ENCODE assay signal across 8 cellular contexts in the genomic region with DNA sequence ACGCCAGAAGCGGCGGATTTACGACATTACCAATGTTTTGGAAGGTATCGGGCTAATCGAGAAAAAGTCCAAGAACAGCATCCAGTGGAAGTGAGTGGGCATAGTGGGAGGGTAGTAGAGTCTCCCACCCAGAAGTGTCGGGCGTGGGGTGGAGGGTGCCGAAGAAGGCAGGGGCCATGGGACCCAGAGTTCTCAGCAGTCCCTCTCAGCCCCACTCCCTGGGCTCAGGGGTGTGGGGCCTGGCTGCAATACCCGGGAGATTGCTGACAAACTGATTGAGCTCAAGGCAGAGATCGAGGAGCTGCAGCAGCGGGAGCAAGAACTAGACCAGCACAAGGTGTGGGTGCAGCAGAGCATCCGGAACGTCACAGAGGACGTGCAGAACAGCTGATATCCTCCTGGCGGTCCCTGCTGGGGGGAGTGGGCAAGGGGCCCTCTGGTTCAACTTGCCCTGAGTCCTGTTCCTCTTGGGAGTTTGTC. TPM values are rescaled to one million over a fixed set of nuclear protein-coding genes. Genes with fewer than 3 reads are reported as not detected.
DNase-seq lines count a peak whose midpoint lies in the region; ATAC-seq, FAIRE-seq and TF ChIP-seq lines count a peak whose summit lies in the region.

No MANE protein-coding gene starts in this region.

- TF ChIP-seq CTCF in A549 (IDR thresholded peaks at IDR 0.05) (no peak), mammary epithelial cell (conservative IDR thresholded peaks at IDR 0.05 in 1 of 2, IDR thresholded peaks at IDR 0.05 in 1 of 2; ENCODE audit: extremely low read depth in 1 of 2, insufficient read depth in 1 of 2, low read depth in 1 of 2, low read length in 2 of 2) (no peak), D721Med (IDR thresholded peaks at IDR 0.05; ENCODE audit: insufficient read depth, missing control alignments) (no peak)

- H4K20me1 ChIP-seq in mammary epithelial cell (ENCODE audit: insufficient read depth, low read length), result no peaks in the 10 kb centered on the region

- CTCF ChIA-PET in A549 (lab: Yijun Ruan, JAX), result interaction anchor here (0.6 to 10.3 kb wide), 8 partner anchors 7 to 274 kb away, joined by 3 to 105 read pairs (median 4); no protein-coding TSS in a partner anchor
- CTCF ChIA-PET in mammary epithelial cell (lab: Charles Lee; ENCODE audit: low non-redundant PET), result interaction anchor here (0.6 kb wide), 2 partner anchors 51 to 87 kb away, joined by 3 to 9 read pairs; no protein-coding TSS in a partner anchor

- WGBS in A549 (ENCODE audit: missing lambda C conversion rate), result 7% methylated on average over 16 of the region's 16 CpGs
- 36% methylated on average over 6 of the region's 16 CpGs for WGBS in mammary epithelial cell (ENCODE audit: low coverage, missing lambda C conversion rate)

- no peak for TF ChIP-seq EP300 in A549 (IDR thresholded peaks at IDR 0.05)

- H3K9me3 ChIP-seq in A549, result no peaks in the 10 kb centered on the region
- no peaks in the 10 kb centered on the region for H3K9me3 ChIP-seq in mammary epithelial cell (replicated peaks; ENCODE audit: insufficient read depth, low read length)
- no peaks in the 10 kb centered on the region for H3K9me3 ChIP-seq in mononuclear cell (ENCODE audit: low read depth, low read length)

- H3K27ac ChIP-seq in A549 (peak overlapping the region; percentile 97), mammary epithelial cell (ENCODE audit: insufficient read depth, low read depth, low read length) (peak overlapping the region; percentile 50)

- in situ Hi-C loops in mammary epithelial cell (cut with MboI; ENCODE audit: low sequenced_read_pairs in 2 of 2), result no loop called here

- TF ChIP-seq POLR2A in A549 (IDR thresholded peaks at IDR 0.05; ENCODE audit: low read length), result no peak

- no TSS peak for BruUV-seq in mammary epithelial cell (replicated peaks; lab: Mats Ljungman, UMichigan)

- POLR2A ChIA-PET in A549 (lab: Yijun Ruan, JAX), result interaction anchor here (0.8 to 1.8 kb wide), 2 partner anchors 34 to 51 kb away, joined by 3 to 6 read pairs; partner anchors contain the start of gene TMEM208

- H3K4me3 ChIP-seq in A549 (peak overlapping the region; percentile 95), mammary epithelial cell (replicated peaks in 1 of 3; ENCODE audit: insufficient read depth in 1 of 3, low read depth in 2 of 3, low read length in 3 of 3) (peak overlapping the region; percentile 77 to 97 (median 89)), mononuclear cell (ENCODE audit: low read length) (peak overlapping the region; percentile 96)

- ATAC-seq in A549 (no peak), HG03439 (IDR thresholded peaks at IDR 0.05; ENCODE audit: unreplicated experiment) (peak; percentile 6)

- peaks cover 34% of the 10 kb centered on the region for H3K36me3 ChIP-seq in mammary epithelial cell (ENCODE audit: insufficient read depth, low read length)

- DNase-seq in A549 (ENCODE audit: low read depth in 1 of 2, low spot score in 1 of 2) (no peak), mammary epithelial cell (no peak), DMS79 (lab: John Stamatoyannopoulos, UW) (no peak), SKM-1 (lab: John Stamatoyannopoulos, UW; ENCODE audit: unreplicated experiment) (no peak), COLO668 (lab: John Stamatoyannopoulos, UW; ENCODE audit: unreplicated experiment) (no peak), D721Med (ENCODE audit: insufficient read length, low spot score) (no peak)

- intact Hi-C loops in mammary epithelial cell (cut with micrococcal nuclease), result no loop called here

- H3K4me2 ChIP-seq in A549, result peak overlapping the region; percentile 82
- H3K4me2 ChIP-seq in mammary epithelial cell (ENCODE audit: insufficient read depth, low read depth, low read length), result peak overlapping the region; percentile 86

- no peak for TF ChIP-seq RAD21 in A549 (conservative IDR thresholded peaks at IDR 0.05 in 1 of 2, IDR thresholded peaks at IDR 0.05 in 1 of 2)

- dilution Hi-C loops in mammary epithelial cell (cut with HindIII; ENCODE audit: low sequenced_read_pairs), result no loop called here

- H3K79me2 ChIP-seq in mammary epithelial cell (ENCODE audit: insufficient read depth, low read length), result peaks cover 47% of the 10 kb centered on the region

- H3K4me1 ChIP-seq in A549 (peaks cover 18% of the 10 kb centered on the region), mammary epithelial cell (ENCODE audit: insufficient read depth, low read length) (peaks cover 14% of the 10 kb centered on the region), mononuclear cell (ENCODE audit: insufficient read depth, low read length) (peaks cover 28% of the 10 kb centered on the region)

- H3K9ac ChIP-seq in mammary epithelial cell (ENCODE audit: insufficient read depth, low read length), result peak overlapping the region; percentile 70

- FAIRE-seq in A549 (lab: Jason Lieb, UNC) (no peak), D721Med (lab: Jason Lieb, UNC) (no peak)

- H3K27me3 ChIP-seq in mammary epithelial cell (ENCODE audit: insufficient read depth, low read length) (no peaks in the 10 kb centered on the region), mononuclear cell (ENCODE audit: insufficient read depth, low read length) (no peaks in the 10 kb centered on the region)

- no peak overlapping the region for H2AFZ ChIP-seq in mammary epithelial cell (ENCODE audit: low read depth, low read length)

TF ChIP-seq in A549, 52 proteins besides CTCF, POLR2A, EP300 and RAD21:
- TF ChIP-seq ESRRA (IDR thresholded peaks at IDR 0.05; ENCODE audit: borderline replicate concordance, low read length) (no peak), HOXA7 (CRISPR knock-in tag; IDR thresholded peaks at IDR 0.05) (no peak), HOXB13 (CRISPR knock-in tag; IDR thresholded peaks at IDR 0.05; ENCODE audit: low read depth) (no peak), HEYL (CRISPR knock-in tag; IDR thresholded peaks at IDR 0.05) (no peak), FOSL2 (IDR thresholded peaks at IDR 0.05) (no peak), FOSL2 (CRISPR knock-in tag; IDR thresholded peaks at IDR 0.05) (no peak), BHLHE40 (IDR thresholded peaks at IDR 0.05; ENCODE audit: low read depth, low read length) (no peak), JUNB (IDR thresholded peaks at IDR 0.05) (no peak)
- TF ChIP-seq, protein P1, sequence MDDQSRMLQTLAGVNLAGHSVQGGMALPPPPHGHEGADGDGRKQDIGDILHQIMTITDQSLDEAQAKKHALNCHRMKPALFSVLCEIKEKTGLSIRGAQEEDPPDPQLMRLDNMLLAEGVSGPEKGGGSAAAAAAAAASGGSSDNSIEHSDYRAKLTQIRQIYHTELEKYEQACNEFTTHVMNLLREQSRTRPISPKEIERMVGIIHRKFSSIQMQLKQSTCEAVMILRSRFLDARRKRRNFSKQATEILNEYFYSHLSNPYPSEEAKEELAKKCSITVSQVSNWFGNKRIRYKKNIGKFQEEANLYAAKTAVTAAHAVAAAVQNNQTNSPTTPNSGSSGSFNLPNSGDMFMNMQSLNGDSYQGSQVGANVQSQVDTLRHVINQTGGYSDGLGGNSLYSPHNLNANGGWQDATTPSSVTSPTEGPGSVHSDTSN (IDR thresholded peaks at IDR 0.05), result no peak

RNA-seq across cellular contexts. Expression of gene E2F4, which starts 0.9 kb away (rescaled TPM):
- polyA plus RNA-seq in A549 (2011; rRNA removed) (65.1 and 71.8 TPM in 2 replicates), A549 (2017; fragmentation: RNase III; extraction: RNeasy Plus Mini Kit Qiagen cat#74134 plus additional on column Dnase treatment) (66.0 to 69.6 TPM (median 66.6 TPM) in 3 replicates), mammary epithelial cell (88.7 TPM)
- polyA plus RNA-seq in A549 (2012; cell fraction: cytosol; rRNA removed), result 128 and 154 TPM in 2 replicates
- polyA plus RNA-seq in A549 (2012; cell fraction: nucleus; rRNA removed), result 347 and 361 TPM in 2 replicates
- polyA minus RNA-seq in A549 (2011; rRNA and poly(A)+ RNA removed), result 106 and 115 TPM in 2 replicates
- total RNA-seq in mammary epithelial cell (10 to 100 TPM; 48.8 to 64.4 TPM), mononuclear cell (53.3 TPM)
- polyA minus RNA-seq in mammary epithelial cell, result 115 TPM

RNA-seq across cellular contexts. Expression of gene EXOC3L1, which starts 2.9 kb away (rescaled TPM):
- polyA plus RNA-seq in A549 (2011; rRNA removed) (0.06 TPM in 1 of 2 replicates, not detected in the other), A549 (2017; fragmentation: RNase III; extraction: RNeasy Plus Mini Kit Qiagen cat#74134 plus additional on column Dnase treatment) (not detected in 3 replicates), mammary epithelial cell (0.03 TPM)
- 0.12 and 0.15 TPM in 2 replicates for polyA plus RNA-seq in A549 (2012; cell fraction: cytosol; rRNA removed)
- polyA plus RNA-seq in A549 (2012; cell fraction: nucleus; rRNA removed), result 0.09 and 0.24 TPM in 2 replicates
- polyA minus RNA-seq in A549 (2011; rRNA and poly(A)+ RNA removed), result not detected in 2 replicates
- total RNA-seq in mammary epithelial cell (not detected), mononuclear cell (0.42 TPM)
- not detected for polyA minus RNA-seq in mammary epithelial cell

RNA-seq across cellular contexts. Expression of gene ELMO3, which starts 6.1 kb away (rescaled TPM):
- polyA plus RNA-seq in A549 (2011; rRNA removed) (0.62 and 1.0 TPM in 2 replicates), A549 (2017; fragmentation: RNase III; extraction: RNeasy Plus Mini Kit Qiagen cat#74134 plus additional on column Dnase treatment) (1.3 to 1.5 TPM (median 1.4 TPM) in 3 replicates), mammary epithelial cell (37.4 TPM)
- 2.0 and 2.1 TPM in 2 replicates for polyA plus RNA-seq in A549 (2012; cell fraction: cytosol; rRNA removed)
- polyA plus RNA-seq in A549 (2012; cell fraction: nucleus; rRNA removed), result 13.0 and 15.7 TPM in 2 replicates
- polyA minus RNA-seq in A549 (2011; rRNA and poly(A)+ RNA removed), result 0.78 and 1.2 TPM in 2 replicates
- total RNA-seq in mammary epithelial cell (10 to 100 TPM; 25.8 to 29.0 TPM), mononuclear cell (0.31 TPM)
- polyA minus RNA-seq in mammary epithelial cell, result 21.3 TPM

RNA-seq across cellular contexts. Expression of gene MATCAP1, which starts 9.1 kb away (rescaled TPM):
- polyA plus RNA-seq in A549 (2011; rRNA removed) (7.2 and 7.5 TPM in 2 replicates), A549 (2017; fragmentation: RNase III; extraction: RNeasy Plus Mini Kit Qiagen cat#74134 plus additional on column Dnase treatment) (16.1 to 23.5 TPM (median 20.8 TPM) in 3 replicates), mammary epithelial cell (12.1 TPM)
- polyA plus RNA-seq in A549 (2012; cell fraction: cytosol; rRNA removed), result 14.3 and 20.0 TPM in 2 replicates
- 109 and 134 TPM in 2 replicates for polyA plus RNA-seq in A549 (2012; cell fraction: nucleus; rRNA removed)
- polyA minus RNA-seq in A549 (2011; rRNA and poly(A)+ RNA removed), result 10.8 and 13.6 TPM in 2 replicates
- total RNA-seq in mammary epithelial cell (10 to 100 TPM in 1 of 2 donors, 1 to 10 TPM in 1; 8.0 to 24.9 TPM), mononuclear cell (3.5 TPM)
- polyA minus RNA-seq in mammary epithelial cell, result 3.9 TPM

RNA-seq across cellular contexts. Expression of gene NOL3, which starts 22.5 kb away (rescaled TPM):
- polyA plus RNA-seq in A549 (2011; rRNA removed) (22.6 and 24.4 TPM in 2 replicates), A549 (2017; fragmentation: RNase III; extraction: RNeasy Plus Mini Kit Qiagen cat#74134 plus additional on column Dnase treatment) (38.5 to 41.3 TPM (median 39.1 TPM) in 3 replicates), mammary epithelial cell (22.1 TPM)
- 36.9 and 41.0 TPM in 2 replicates for polyA plus RNA-seq in A549 (2012; cell fraction: cytosol; rRNA removed)
- 53.4 and 79.4 TPM in 2 replicates for polyA plus RNA-seq in A549 (2012; cell fraction: nucleus; rRNA removed)
- 9.0 and 10.6 TPM in 2 replicates for polyA minus RNA-seq in A549 (2011; rRNA and poly(A)+ RNA removed)
- total RNA-seq in mammary epithelial cell (10 to 100 TPM; 30.0 to 41.9 TPM), mononuclear cell (0.73 TPM)
- polyA minus RNA-seq in mammary epithelial cell, result 5.8 TPM

Comparison
In these comparisons a context has a peak if more than half of its experiments do, and no peak if none do; other contexts are left out.
1. RNA of gene ELMO3, which starts 6.1 kb away (total RNA-seq): 25.8 to 29.0 TPM in mammary epithelial cell; 0.31 TPM in mononuclear cell (single experiment); every median in the first group is over 10 times any median in the second.
2. Peak in every context shown above with its lines, with median percentiles within 50 percentile points of each other: H3K4me3 ChIP-seq.